17 cellular contexts compared by ENCODE assay signal in the genomic region with DNA sequence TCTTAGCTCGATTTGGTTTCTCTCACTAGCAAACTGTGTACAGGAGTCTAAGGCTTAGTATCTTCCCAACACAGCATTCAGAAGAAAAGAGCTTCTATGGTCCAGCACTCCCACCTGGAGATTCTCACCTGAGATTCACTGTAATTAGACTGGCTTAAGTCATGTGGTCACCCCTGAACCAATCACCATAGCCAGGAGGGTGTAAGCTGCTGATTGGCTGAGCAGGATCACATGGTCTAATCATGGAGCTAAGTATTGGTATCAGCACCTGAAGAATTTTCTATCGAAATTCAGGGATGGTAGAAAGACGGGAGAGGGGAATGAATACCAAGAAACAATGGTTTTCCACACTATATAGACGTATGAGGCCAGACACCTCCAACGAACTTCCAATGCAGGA.
DNase-seq lines count a peak whose midpoint lies in the region; ATAC-seq, FAIRE-seq and TF ChIP-seq lines count a peak whose summit lies in the region.
"Had no signal": no experiment of that assay in that cellular context is flagged by ENCODE, and none has a peak within 500 bp of the region (broad histone marks: within the 10 kb centered on the region; RNA-seq: fewer than 3 reads in every experiment).

No MANE protein-coding gene starts in this region.

- POLR2A ChIA-PET in HepG2 (lab: Yijun Ruan, JAX) (no interaction called here), WTC11 (lab: Charles Lee) (no interaction called here)

- TF ChIP-seq EP300 in HepG2 (IDR thresholded peaks at IDR 0.05; ENCODE audit: low read depth in 2 of 2, low read length in 2 of 2) (no peak), HepG2 (CRISPR knock-in tag; IDR thresholded peaks at IDR 0.05; ENCODE audit: borderline replicate concordance) (no peak)

- intact Hi-C loops in HepG2 (cut with micrococcal nuclease; ENCODE audit: unreplicated experiment): no loop called here
- intact Hi-C loops in right lobe of liver (cut with DNase I): no loop called here

- H3K27me3 ChIP-seq in HepG2 (ENCODE audit: control insufficient read depth in 1 of 2, insufficient read depth in 2 of 2, low read length in 2 of 2): 0 out of 5 replicates have a peak, but pooled peaks cover 0 to 9% of the 10 kb centered on the region in 2 experiments
- no peaks in the 10 kb centered on the region for H3K27me3 ChIP-seq in right lobe of liver
- H3K27me3 ChIP-seq: BE2C had no signal

- no peak for DNase-seq in HepG2 (ENCODE audit: low spot score)
- no peak for DNase-seq in right lobe of liver
- no peak for DNase-seq in WTC11 (ENCODE audit: low spot score)
- peak; percentile 26 for DNase-seq in iPS-NIHi11 (ENCODE audit: low spot score)
- DNase-seq in NCI-H146 (lab: John Stamatoyannopoulos, UW): no peak
- DNase-seq: BE2C; CD8-positive, alpha-beta T cell; COR-L47; DND-41; GF-D8; H7; KBM-7 had no signal

- in situ Hi-C loops in HepG2 (cut with HindIII; ENCODE audit: extremely low pct_ligation_motif_present, low pct_unique_long_range_greater_than_20kb): no loop called here

- no peak overlapping the region for H3K27ac Mint-ChIP-seq in WTC11
- H3K27ac Mint-ChIP-seq: CD8-positive, alpha-beta T cell had no signal

- peaks cover 8% of the 10 kb centered on the region for H3K9me3 Mint-ChIP-seq in WTC11

- no peaks in the 10 kb centered on the region for H4K20me1 ChIP-seq in HepG2 (ENCODE audit: insufficient read depth, low read length)

- no peak for TF ChIP-seq POLR2A in HepG2 (IDR thresholded peaks at IDR 0.05; ENCODE audit: insufficient read depth in 1 of 2, low read depth in 2 of 2, low read length in 2 of 2)
- no peak for TF ChIP-seq POLR2A in right lobe of liver (IDR thresholded peaks at IDR 0.05)

- 14% methylated on average over 5 of the region's 5 CpGs for WGBS in HepG2 (ENCODE audit: low lambda C conversion rate)
- 76% methylated on average over 4 of the region's 5 CpGs for WGBS in right lobe of liver (ENCODE audit: insufficient coverage, low coverage, low lambda C conversion rate, missing lambda C conversion rate)

- ATAC-seq in HepG2: no peak
- no peak for ATAC-seq in right lobe of liver
- no peak for ATAC-seq in WTC11
- no peak for ATAC-seq in HG02840 (IDR thresholded peaks at IDR 0.05; ENCODE audit: low FRiP score, unreplicated experiment)
- no peak for ATAC-seq in HG02798 (IDR thresholded peaks at IDR 0.05; ENCODE audit: poor library complexity, unreplicated experiment)
- ATAC-seq: CD8-positive, alpha-beta T cell had no signal

- H3K9me3 ChIP-seq in HepG2 (ENCODE audit: low read length) (no peaks in the 10 kb centered on the region), right lobe of liver (no peaks in the 10 kb centered on the region)
- H3K9me3 ChIP-seq: BE2C had no signal

- no peaks in the 10 kb centered on the region for H3K4me1 ChIP-seq in HepG2 (ENCODE audit: insufficient read depth, low read length)
- no peaks in the 10 kb centered on the region for H3K4me1 ChIP-seq in right lobe of liver
- H3K4me1 ChIP-seq: BE2C had no signal

- H3K9ac ChIP-seq in HepG2 (ENCODE audit: insufficient read depth, low read depth, low read length): no peak overlapping the region

- no peak overlapping the region for H3K4me3 ChIP-seq in HepG2 (replicated peaks in 1 of 3; ENCODE audit: insufficient read depth in 1 of 3, low read depth in 2 of 3, low read length in 3 of 3)
- no peak overlapping the region for H3K4me3 ChIP-seq in right lobe of liver

- TF ChIP-seq CTCF in HepG2 (CRISPR knock-in tag; IDR thresholded peaks at IDR 0.05): no peak
- TF ChIP-seq CTCF in right lobe of liver (IDR thresholded peaks at IDR 0.05): no peak
- no peak for TF ChIP-seq CTCF in WTC11 (IDR thresholded peaks at IDR 0.05)

- no TSS peak for BruUV-seq in HepG2 (replicated peaks; lab: Mats Ljungman, UMichigan)

- H3K79me2 ChIP-seq in HepG2 (ENCODE audit: insufficient read depth, low read length): no peaks in the 10 kb centered on the region

- CTCF ChIA-PET in HepG2 (lab: Yijun Ruan, JAX; ENCODE audit: low intra/inter-chr PET ratio, low total read pairs) (no interaction called here), WTC11 (lab: Charles Lee) (no interaction called here)

- H3K36me3 ChIP-seq in HepG2 (replicated peaks in 1 of 2; ENCODE audit: control insufficient read depth in 1 of 2, insufficient read depth in 2 of 2, low read length in 2 of 2) (no peaks in the 10 kb centered on the region), right lobe of liver (no peaks in the 10 kb centered on the region)
- H3K36me3 ChIP-seq: BE2C had no signal

- no peak overlapping the region for H3K4me2 ChIP-seq in HepG2 (ENCODE audit: low read depth, low read length)

- no peaks in the 10 kb centered on the region for H3K27me3 Mint-ChIP-seq in WTC11 (ENCODE audit: low read depth)

- H3K4me3 Mint-ChIP-seq in WTC11: no peak overlapping the region
- H3K4me3 Mint-ChIP-seq: CD8-positive, alpha-beta T cell had no signal

- H3K4me1 Mint-ChIP-seq in WTC11: peaks cover 18% of the 10 kb centered on the region

- no peak overlapping the region for H2AFZ ChIP-seq in HepG2 (ENCODE audit: low read length)

- H3K36me3 Mint-ChIP-seq in WTC11: no peaks in the 10 kb centered on the region
- H3K36me3 Mint-ChIP-seq: CD8-positive, alpha-beta T cell had no signal

- no peak overlapping the region for H3K27ac ChIP-seq in HepG2 (ENCODE audit: extremely low read length, insufficient read depth, low read length)
- H3K27ac ChIP-seq in right lobe of liver: no peak overlapping the region
- H3K27ac ChIP-seq: C4-2B had no signal

- no peak for FAIRE-seq in HepG2 (lab: Jason Lieb, UNC)
- FAIRE-seq: A204.1, HTR-8/SVneo had no signal

- no peak for TF ChIP-seq RAD21 in HepG2 (CRISPR knock-in tag; IDR thresholded peaks at IDR 0.05)

TF ChIP-seq in HepG2, 621 proteins besides CTCF, POLR2A, EP300 and RAD21 (continues in another document):
- peak; percentile 58 for TF ChIP-seq NFYB (CRISPR knock-in tag; IDR thresholded peaks at IDR 0.05)
- TF ChIP-seq, protein P1, sequence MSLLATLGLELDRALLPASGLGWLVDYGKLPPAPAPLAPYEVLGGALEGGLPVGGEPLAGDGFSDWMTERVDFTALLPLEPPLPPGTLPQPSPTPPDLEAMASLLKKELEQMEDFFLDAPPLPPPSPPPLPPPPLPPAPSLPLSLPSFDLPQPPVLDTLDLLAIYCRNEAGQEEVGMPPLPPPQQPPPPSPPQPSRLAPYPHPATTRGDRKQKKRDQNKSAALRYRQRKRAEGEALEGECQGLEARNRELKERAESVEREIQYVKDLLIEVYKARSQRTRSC (CRISPR knock-in tag; IDR thresholded peaks at IDR 0.05; ENCODE audit: low read depth): no peak
- TF ChIP-seq, protein P2, sequence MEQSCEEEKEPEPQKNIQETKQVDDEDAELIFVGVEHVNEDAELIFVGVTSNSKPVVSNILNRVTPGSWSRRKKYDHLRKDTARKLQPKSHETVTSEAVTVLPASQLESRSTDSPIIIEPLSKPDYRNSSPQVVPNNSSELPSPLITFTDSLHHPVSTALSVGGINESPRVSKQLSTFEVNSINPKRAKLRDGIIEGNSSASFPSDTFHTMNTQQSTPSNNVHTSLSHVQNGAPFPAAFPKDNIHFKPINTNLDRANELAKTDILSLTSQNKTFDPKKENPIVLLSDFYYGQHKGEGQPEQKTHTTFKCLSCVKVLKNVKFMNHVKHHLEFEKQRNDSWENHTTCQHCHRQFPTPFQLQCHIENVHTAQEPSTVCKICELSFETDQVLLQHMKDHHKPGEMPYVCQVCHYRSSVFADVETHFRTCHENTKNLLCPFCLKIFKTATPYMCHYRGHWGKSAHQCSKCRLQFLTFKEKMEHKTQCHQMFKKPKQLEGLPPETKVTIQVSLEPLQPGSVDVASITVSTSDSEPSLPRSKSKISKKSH (CRISPR knock-in tag; IDR thresholded peaks at IDR 0.05; ENCODE audit: borderline replicate concordance): no peak

TF ChIP-seq in WTC11, 78 proteins besides CTCF, POLR2A, EP300 and RAD21 (continues in another document):
- TF ChIP-seq TCF7 (CRISPR knock-in tag; IDR thresholded peaks at IDR 0.05; ENCODE audit: low read depth) (no peak), ZNF396 (CRISPR knock-in tag; IDR thresholded peaks at IDR 0.05; ENCODE audit: borderline replicate concordance) (no peak), TP53 (CRISPR knock-in tag; IDR thresholded peaks at IDR 0.05) (no peak), RELA (CRISPR knock-in tag; IDR thresholded peaks at IDR 0.05; ENCODE audit: borderline replicate concordance) (no peak), NFYB (CRISPR knock-in tag; conservative IDR thresholded peaks at IDR 0.05; ENCODE audit: low read depth) (peak; percentile 58)
- TF ChIP-seq, protein P3, sequence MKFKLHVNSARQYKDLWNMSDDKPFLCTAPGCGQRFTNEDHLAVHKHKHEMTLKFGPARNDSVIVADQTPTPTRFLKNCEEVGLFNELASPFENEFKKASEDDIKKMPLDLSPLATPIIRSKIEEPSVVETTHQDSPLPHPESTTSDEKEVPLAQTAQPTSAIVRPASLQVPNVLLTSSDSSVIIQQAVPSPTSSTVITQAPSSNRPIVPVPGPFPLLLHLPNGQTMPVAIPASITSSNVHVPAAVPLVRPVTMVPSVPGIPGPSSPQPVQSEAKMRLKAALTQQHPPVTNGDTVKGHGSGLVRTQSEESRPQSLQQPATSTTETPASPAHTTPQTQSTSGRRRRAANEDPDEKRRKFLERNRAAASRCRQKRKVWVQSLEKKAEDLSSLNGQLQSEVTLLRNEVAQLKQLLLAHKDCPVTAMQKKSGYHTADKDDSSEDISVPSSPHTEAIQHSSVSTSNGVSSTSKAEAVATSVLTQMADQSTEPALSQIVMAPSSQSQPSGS (CRISPR knock-in tag; IDR thresholded peaks at IDR 0.05; ENCODE audit: borderline replicate concordance, low read depth): no peak
- TF ChIP-seq, protein P4, sequence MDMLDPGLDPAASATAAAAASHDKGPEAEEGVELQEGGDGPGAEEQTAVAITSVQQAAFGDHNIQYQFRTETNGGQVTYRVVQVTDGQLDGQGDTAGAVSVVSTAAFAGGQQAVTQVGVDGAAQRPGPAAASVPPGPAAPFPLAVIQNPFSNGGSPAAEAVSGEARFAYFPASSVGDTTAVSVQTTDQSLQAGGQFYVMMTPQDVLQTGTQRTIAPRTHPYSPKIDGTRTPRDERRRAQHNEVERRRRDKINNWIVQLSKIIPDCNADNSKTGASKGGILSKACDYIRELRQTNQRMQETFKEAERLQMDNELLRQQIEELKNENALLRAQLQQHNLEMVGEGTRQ (CRISPR knock-in tag; IDR thresholded peaks at IDR 0.05): peak; percentile 72
- TF ChIP-seq, protein P5, sequence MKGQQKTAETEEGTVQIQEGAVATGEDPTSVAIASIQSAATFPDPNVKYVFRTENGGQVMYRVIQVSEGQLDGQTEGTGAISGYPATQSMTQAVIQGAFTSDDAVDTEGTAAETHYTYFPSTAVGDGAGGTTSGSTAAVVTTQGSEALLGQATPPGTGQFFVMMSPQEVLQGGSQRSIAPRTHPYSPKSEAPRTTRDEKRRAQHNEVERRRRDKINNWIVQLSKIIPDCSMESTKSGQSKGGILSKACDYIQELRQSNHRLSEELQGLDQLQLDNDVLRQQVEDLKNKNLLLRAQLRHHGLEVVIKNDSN (CRISPR knock-in tag; IDR thresholded peaks at IDR 0.05): peak; percentile 58
